Comparison of ENCODE assay signal across 8 cellular contexts in the genomic region with DNA sequence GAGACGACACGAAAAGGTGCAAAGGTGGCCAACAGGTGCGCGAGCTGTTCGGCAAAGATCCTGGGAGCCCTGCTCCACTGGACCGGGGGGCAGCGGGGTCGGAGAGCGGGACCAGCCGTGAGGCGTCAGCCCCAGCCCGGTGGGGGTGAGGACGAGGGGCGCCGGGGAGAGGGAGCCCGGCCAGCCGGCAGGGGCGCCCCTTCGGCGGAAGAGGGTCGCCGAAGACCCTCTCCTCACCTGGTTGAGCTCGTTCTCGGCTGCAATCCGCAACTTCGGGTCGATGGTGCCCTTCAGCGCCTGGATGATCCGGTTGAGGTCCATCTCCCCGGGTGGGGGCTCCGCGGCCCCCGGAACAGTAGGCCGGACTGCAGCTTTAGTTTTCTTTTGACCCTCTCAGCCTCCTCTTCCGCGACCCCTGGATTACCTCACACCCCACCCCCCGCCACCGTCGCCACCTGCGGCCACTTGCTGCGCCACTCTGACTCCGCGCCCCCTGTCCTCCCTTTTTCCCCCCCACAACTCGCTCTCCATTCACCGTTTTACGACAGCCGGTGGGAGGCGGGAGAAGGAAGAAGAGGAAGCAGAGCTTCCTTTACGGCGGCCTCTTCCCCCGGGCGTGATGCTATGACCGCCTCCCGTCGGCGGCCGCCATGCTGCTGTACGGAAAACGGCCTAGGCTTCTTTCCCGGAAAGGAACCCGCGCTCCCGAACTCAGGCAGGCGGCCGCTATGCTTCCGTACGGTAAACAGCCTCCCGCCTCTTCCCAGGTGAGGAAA. TPM values are rescaled to one million over a fixed set of nuclear protein-coding genes. Genes with fewer than 3 reads are reported as not detected.
DNase-seq lines count a peak whose midpoint lies in the region; ATAC-seq and TF ChIP-seq lines count a peak whose summit lies in the region.

A gene (minus strand): TSS at position 543 of the 776 bp plus-strand sequence. CDS start 222 bp downstream, at position 321.

- H3K4me1 ChIP-seq in heart right ventricle = peaks cover 7 to 50% (median 36%) of the 10 kb centered on the region in 9 donors

- WGBS in heart right ventricle, 2 donors = 0% methylated on average over 66 to 68 of the region's 68 CpGs

- H3K4me3 ChIP-seq in heart right ventricle = peak within 1 kb of the TSS; percentile 88 to 100 (median 95)

- H3K4me1 Mint-ChIP-seq in progenitor cell of endocrine pancreas (ENCODE audit: low read depth) = peaks cover 24% of the 10 kb centered on the region

- no peaks in the 10 kb centered on the region for H3K27me3 Mint-ChIP-seq in progenitor cell of endocrine pancreas

- no peaks in the 10 kb centered on the region for H3K9me3 Mint-ChIP-seq in progenitor cell of endocrine pancreas (ENCODE audit: low read depth)

- H3K27ac ChIP-seq in heart right ventricle = peak within 1 kb of the TSS in 9 of 10 donors; percentile 56 to 92 (median 78)

- peak within 1 kb of the TSS; percentile 97 for H3K27ac Mint-ChIP-seq in progenitor cell of endocrine pancreas

- H3K9me3 ChIP-seq in heart right ventricle = no peaks in the 10 kb centered on the region

- H3K27me3 ChIP-seq in heart right ventricle = no peaks in the 10 kb centered on the region

- TF ChIP-seq CTCF in GM13976 (IDR thresholded peaks at IDR 0.05; ENCODE audit: borderline replicate concordance, control extremely low read depth, extremely low read depth, insufficient read depth, missing control alignments) = no peak
- peak in 7 of 9 donors; percentile 7 to 43 (median 34) for TF ChIP-seq CTCF in heart right ventricle (IDR thresholded peaks at IDR 0.05)
- peak; percentile 73 for TF ChIP-seq CTCF in progenitor cell of endocrine pancreas (IDR thresholded peaks at IDR 0.05; ENCODE audit: unreplicated experiment)

- H3K36me3 Mint-ChIP-seq in progenitor cell of endocrine pancreas (ENCODE audit: insufficient read depth) = peaks cover 2% of the 10 kb centered on the region

- DNase-seq in GM13976 (ENCODE audit: low spot score) = peak; percentile 95
- DNase-seq in NCI-H146 (lab: John Stamatoyannopoulos, UW) = peak; percentile 96
- peak; percentile 89 for DNase-seq in amniotic epithelial cell (ENCODE audit: low read depth)
- DNase-seq in heart right ventricle = peak; percentile 92 to 95
- peak; percentile 93 for DNase-seq in progenitor cell of endocrine pancreas (ENCODE audit: low spot score, unreplicated experiment)
- DNase-seq in ureter (ENCODE audit: low spot score) = peak; percentile 91

- peak; percentile 70 for ATAC-seq in HG02870 (IDR thresholded peaks at IDR 0.05; ENCODE audit: unreplicated experiment)
- peak; percentile 94 to 98 (median 97) for ATAC-seq in heart right ventricle

- no peaks in the 10 kb centered on the region for H3K36me3 ChIP-seq in heart right ventricle

- intact Hi-C loops in T-helper 1 cell treated with Interleukin-12 subunit alpha and Interleukin-12 subunit beta and Interleukin-4 antibody, amounts not matched to agents 30 ng/mL and 1 ng/mL, for 36 hours (cut with micrococcal nuclease) = loop anchor here (1.0 to 5.0 kb wide), 7 partner anchors 60 to 1593 kb away; a partner anchor contains a TSS
- intact Hi-C loops in heart right ventricle (cut with DNase I) = loop anchor here in 7 of 10 donors (2.0 to 10.0 kb wide), 6 partner anchors 57 to 112 kb away; a partner anchor contains a TSS

- in situ Hi-C loops in GM13976 (cut with MboI; ENCODE audit: low sequenced_read_pairs, unreplicated experiment) = no loop called here

- peak within 1 kb of the TSS; percentile 96 for H3K4me3 Mint-ChIP-seq in progenitor cell of endocrine pancreas (ENCODE audit: low read depth)

RNA-seq across cellular contexts. Expression of the gene that starts here (rescaled TPM):
- total RNA-seq in T-helper 1 cell treated with Interleukin-12 subunit alpha and Interleukin-12 subunit beta and Interleukin-4 antibody, amounts not matched to agents 30 ng/mL and 1 ng/mL, for 36 hours = 43.3 and 48.5 TPM in 2 replicates
- total RNA-seq in heart right ventricle (10 to 100 TPM; 20.8 to 30.7 (median 24.8) TPM), progenitor cell of endocrine pancreas (90.3 and 93.3 TPM in 2 replicates), ureter (52.3 TPM)
- polyA plus RNA-seq in heart right ventricle = 1 to 10 TPM; 7.3 to 9.6 TPM

Comparison
In these comparisons a context has a peak if more than half of its experiments do, and no peak if none do; other contexts are left out.
1. Peak in every context shown above with its lines: DNase-seq, ATAC-seq, H3K4me3 ChIP-seq and H3K27ac ChIP-seq.